In genomic region chr1:223081181-223081994, GRCh38 we compare ENCODE assay signal across 8 cellular contexts.
DNase-seq lines count a peak whose midpoint lies in the region; ATAC-seq and TF ChIP-seq lines count a peak whose summit lies in the region.

No MANE protein-coding gene starts in this region.

- intact Hi-C loops in heart right ventricle (cut with DNase I), result loop anchor here (1.0 to 5.0 kb wide), 8 partner anchors 41 to 344 kb away; partner anchors contain the start of gene FAM177B (in 2 of the 10)
- intact Hi-C loops in prostate gland (cut with DNase I), result loop anchor here (2.0 to 5.0 kb wide), 3 partner anchors 41 to 344 kb away; partner anchors contain the start of gene FAM177B

- H3K4me1 ChIP-seq in adipocyte (ENCODE audit: control insufficient read depth, insufficient read depth, low read length) (no peaks in the 10 kb centered on the region), heart right ventricle (peaks cover 11 to 38% (median 21%) of the 10 kb centered on the region in 9 donors), prostate gland (replicated peaks) (no peaks in the 10 kb centered on the region)

- ATAC-seq in HG02763 (IDR thresholded peaks at IDR 0.05; ENCODE audit: unreplicated experiment) (peak; percentile 98), heart right ventricle (peak; percentile 88 to 94 (median 92))

- DNase-seq in NCI-H1105 (lab: John Stamatoyannopoulos, UW) (peak; percentile 95), T follicular helper cell (ENCODE audit: low read depth) (peak; percentile 48), adipocyte (ENCODE audit: low read depth) (peak; percentile 88), heart right ventricle (peak; percentile 87 to 89), prostate gland (ENCODE audit: low spot score) (peak; percentile 76), ureter (ENCODE audit: low spot score) (peak; percentile 88)

- H3K36me3 ChIP-seq in adipocyte (ENCODE audit: control insufficient read depth, insufficient read depth, low read length, severe bottlenecking) (no peaks in the 10 kb centered on the region), heart right ventricle (no peaks in the 10 kb centered on the region), prostate gland (no peaks in the 10 kb centered on the region)

- TF ChIP-seq CTCF in GM12874 (IDR thresholded peaks at IDR 0.05; ENCODE audit: insufficient read depth, low read depth, low read length), result peak; percentile 89
- TF ChIP-seq CTCF in heart right ventricle (IDR thresholded peaks at IDR 0.05), result peak; percentile 94 to 99 (median 97)
- peak; percentile 87 to 97 (median 95) for TF ChIP-seq CTCF in prostate gland (IDR thresholded peaks at IDR 0.05)

- peak overlapping the region; percentile 80 for H3K4me3 ChIP-seq in adipocyte (ENCODE audit: low read length)
- H3K4me3 ChIP-seq in heart right ventricle, result peak overlapping the region in 9 of 10 donors; percentile 25 to 54 (median 45)
- H3K4me3 ChIP-seq in prostate gland, result peak overlapping the region; percentile 14 to 28

- peak overlapping the region; percentile 55 to 85 (median 70) for H3K27ac ChIP-seq in heart right ventricle
- peak overlapping the region; percentile 34 to 53 for H3K27ac ChIP-seq in prostate gland

- H3K27me3 ChIP-seq in adipocyte (replicated peaks; ENCODE audit: control insufficient read depth, insufficient read depth, low read length) (peaks cover 25% of the 10 kb centered on the region), heart right ventricle (no peaks in the 10 kb centered on the region), prostate gland (replicated peaks; ENCODE audit: insufficient read depth) (no peaks in the 10 kb centered on the region)

- no peak for TF ChIP-seq POLR2A in prostate gland (IDR thresholded peaks at IDR 0.05)

- H3K9ac ChIP-seq in adipocyte (ENCODE audit: low read length), result peak overlapping the region; percentile 45

- H3K9me3 ChIP-seq in adipocyte (ENCODE audit: control insufficient read depth, low read length) (no peaks in the 10 kb centered on the region), heart right ventricle (no peaks in the 10 kb centered on the region), prostate gland (no peaks in the 10 kb centered on the region)

- WGBS in heart right ventricle, 2 donors, result 2 to 4% methylated on average over 33 of the region's 33 CpGs
- WGBS in prostate gland, result 5% methylated on average over 27 of the region's 33 CpGs

Comparison
In these comparisons a context has a peak if more than half of its experiments do, and no peak if none do; other contexts are left out.
1. Peak in every context shown above with its lines: DNase-seq, ATAC-seq, H3K4me3 ChIP-seq and H3K27ac ChIP-seq.
2. H3K4me3 ChIP-seq: peak in every context shown above with its lines; median percentile 80 in adipocyte; 45 in heart right ventricle; 21 in prostate gland.